ENCODE assay signal across 1 cellular context in genomic region chr10:114526497-114527238, GRCh38.
TF ChIP-seq lines count a peak whose summit lies in the region.

No MANE protein-coding gene starts in this region.

TF ChIP-seq in HepG2, 621 proteins besides CTCF, POLR2A, EP300 and RAD21 (continued from another document and continues in another):
- peak; percentile 95 for TF ChIP-seq ZNF704 (CRISPR knock-in tag; IDR thresholded peaks at IDR 0.05; ENCODE audit: borderline replicate concordance)
- no peak for TF ChIP-seq ZNF496 (CRISPR knock-in tag; IDR thresholded peaks at IDR 0.05; ENCODE audit: insufficient replicate concordance)
- TF ChIP-seq ZNF546 (CRISPR knock-in tag; conservative IDR thresholded peaks at IDR 0.05), result 0 out of 2 replicates have a peak, but pooled peaks have one; percentile 45
- no peak for TF ChIP-seq AFF4 (CRISPR knock-in tag; IDR thresholded peaks at IDR 0.05)
- no peak for TF ChIP-seq GZF1 (CRISPR knock-in tag; IDR thresholded peaks at IDR 0.05)
- TF ChIP-seq POGK (CRISPR knock-in tag; conservative IDR thresholded peaks at IDR 0.05), result 0 out of 2 replicates have a peak, but pooled peaks have one; percentile 30
- TF ChIP-seq SALL1 (CRISPR knock-in tag; IDR thresholded peaks at IDR 0.05), result peak; percentile 96
- no peak for TF ChIP-seq ZBED4 (CRISPR knock-in tag; IDR thresholded peaks at IDR 0.05; ENCODE audit: borderline replicate concordance)
- 0 out of 2 replicates have a peak, but pooled peaks have one; percentile 52 for TF ChIP-seq KDM3A (CRISPR knock-in tag; IDR thresholded peaks at IDR 0.05; ENCODE audit: low read depth)
- no peak for TF ChIP-seq RBM22 (optimal IDR thresholded peaks at IDR 0.05; ENCODE audit: low read length)
- TF ChIP-seq MTERF4 (CRISPR knock-in tag; IDR thresholded peaks at IDR 0.05), result peak; percentile 93
- no peak for TF ChIP-seq NFKBIZ (CRISPR knock-in tag; IDR thresholded peaks at IDR 0.05)
- TF ChIP-seq ZNF644 (CRISPR knock-in tag; IDR thresholded peaks at IDR 0.05; ENCODE audit: low read depth), result 0 out of 2 replicates have a peak, but pooled peaks have one; percentile 28
- no peak for TF ChIP-seq SRF (IDR thresholded peaks at IDR 0.05; ENCODE audit: low read depth, low read length)
- TF ChIP-seq DRAP1 (CRISPR knock-in tag; IDR thresholded peaks at IDR 0.05), result peak; percentile 63
- no peak for TF ChIP-seq ZBTB14 (CRISPR knock-in tag; IDR thresholded peaks at IDR 0.05)
- peak; percentile 72; the same call in 1 of the 2 replicates for TF ChIP-seq SAFB2 (CRISPR knock-in tag; IDR thresholded peaks at IDR 0.05; ENCODE audit: borderline replicate concordance, low read depth)
- peak; percentile 23; the same call in 1 of the 2 replicates for TF ChIP-seq TBX3 (IDR thresholded peaks at IDR 0.05; ENCODE audit: borderline replicate concordance)
- no peak for TF ChIP-seq ZBTB8A (CRISPR knock-in tag; IDR thresholded peaks at IDR 0.05; ENCODE audit: borderline replicate concordance, low read depth)
- peak; percentile 36; the same call in 1 of the 2 replicates for TF ChIP-seq ZNF768 (CRISPR knock-in tag; IDR thresholded peaks at IDR 0.05)
- peak; percentile 72; the same call in 1 of the 2 replicates for TF ChIP-seq ZSCAN31 (CRISPR knock-in tag; IDR thresholded peaks at IDR 0.05; ENCODE audit: low read depth)
- TF ChIP-seq ZNF253 (CRISPR knock-in tag; IDR thresholded peaks at IDR 0.05; ENCODE audit: borderline replicate concordance), result peak; percentile 85; the same call in 1 of the 2 replicates
- no peak for TF ChIP-seq SP5 (CRISPR knock-in tag; IDR thresholded peaks at IDR 0.05; ENCODE audit: borderline replicate concordance, low read depth)
- TF ChIP-seq RBAK (CRISPR knock-in tag; IDR thresholded peaks at IDR 0.05), result no peak
- TF ChIP-seq TRAFD1 (CRISPR knock-in tag; IDR thresholded peaks at IDR 0.05; ENCODE audit: borderline replicate concordance), result no peak
- TF ChIP-seq REXO4 (CRISPR knock-in tag; IDR thresholded peaks at IDR 0.05; ENCODE audit: borderline replicate concordance), result 0 out of 2 replicates have a peak, but pooled peaks have one; percentile 45
- TF ChIP-seq ZNF652 (CRISPR knock-in tag; IDR thresholded peaks at IDR 0.05; ENCODE audit: borderline replicate concordance, low read depth), result no peak
- TF ChIP-seq NR2C2 (CRISPR knock-in tag; IDR thresholded peaks at IDR 0.05; ENCODE audit: borderline replicate concordance), result peak; percentile 74
- TF ChIP-seq ZFP82 (CRISPR knock-in tag; IDR thresholded peaks at IDR 0.05; ENCODE audit: borderline replicate concordance), result no peak
- no peak for TF ChIP-seq PLSCR1 (CRISPR knock-in tag; IDR thresholded peaks at IDR 0.05; ENCODE audit: borderline replicate concordance)
- peak; percentile 53; the same call in 1 of the 2 replicates for TF ChIP-seq ZSCAN25 (CRISPR knock-in tag; IDR thresholded peaks at IDR 0.05)
- no peak for TF ChIP-seq SMARCC2 (IDR thresholded peaks at IDR 0.05)
- TF ChIP-seq SKI (IDR thresholded peaks at IDR 0.05; ENCODE audit: partially characterized antibody), result no peak
